ENCODE assay signal across 27 cellular contexts in the genomic region with DNA sequence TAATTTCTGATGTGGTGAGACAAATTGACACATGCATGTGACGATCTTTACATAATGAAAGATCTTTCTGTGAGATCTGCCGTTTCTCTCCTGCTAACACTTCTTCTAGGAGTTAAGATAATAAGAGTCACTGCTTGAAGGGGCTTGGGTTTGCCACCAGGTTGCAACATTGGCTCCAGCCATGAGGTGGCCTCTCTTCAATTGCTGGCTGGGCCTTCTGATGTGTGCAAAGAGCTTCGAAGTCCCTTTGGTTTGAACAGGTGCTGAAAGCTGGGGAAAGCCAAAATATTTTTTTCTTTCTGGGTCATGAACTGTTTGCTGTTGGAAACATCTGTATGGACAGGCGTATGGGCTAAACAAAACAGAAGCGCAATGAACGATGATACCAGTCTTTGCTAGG.
"Had no signal": no experiment of that assay in that cellular context is flagged by ENCODE, and none has a peak within 500 bp of the region (broad histone marks: within the 10 kb centered on the region; RNA-seq: fewer than 3 reads in every experiment).

No MANE protein-coding gene starts in this region.

- H3K36me3 Mint-ChIP-seq: activated CD8-positive, alpha-beta memory T cell treated with anti-CD3 and anti-CD28 coated beads, Interleukin-2, amount 10 ng/mL, durations not matched to agents 7 days and 5 days; activated naive CD4-positive, alpha-beta T cell treated with anti-CD3 and anti-CD28 coated beads, Interleukin-2, amount 50 U/mL, for 72 hours had no signal

- H3K4me1 Mint-ChIP-seq: activated B cell treated with CpG ODN at 0.5 μM for 24 hours; activated CD4-positive, alpha-beta T cell treated with anti-CD3 and anti-CD28 coated beads, Interleukin-2, amount 10 ng/mL, durations not matched to agents 24 days and 14 days; activated CD8-positive, alpha-beta memory T cell treated with anti-CD3 and anti-CD28 coated beads, Interleukin-2, amount 10 ng/mL, durations not matched to agents 7 days and 5 days; activated naive CD8-positive, alpha-beta T cell treated with anti-CD3 and anti-CD28 coated beads, Interleukin-2, amount 50 U/mL, for 24 hours; T-helper 17 cell had no signal

- ATAC-seq: activated CD8-positive, alpha-beta memory T cell treated with anti-CD3 and anti-CD28 coated beads, Interleukin-2, amount 10 ng/mL, durations not matched to agents 7 days and 5 days; activated naive CD4-positive, alpha-beta T cell treated with anti-CD3 and anti-CD28 coated beads, Interleukin-2, amount 50 U/mL, for 72 hours; activated naive CD8-positive, alpha-beta T cell treated with anti-CD3 and anti-CD28 coated beads, Interleukin-2, amount 50 U/mL, for 24 hours; body of pancreas; PC-3; T-helper 17 cell had no signal

- DNase-seq: activated B cell treated with CpG ODN at 0.5 μM for 24 hours; activated CD4-positive, alpha-beta T cell treated with anti-CD3 and anti-CD28 coated beads for 1 hour; activated CD4-positive, alpha-beta T cell treated with anti-CD3 and anti-CD28 coated beads, Interleukin-2, amount 10 ng/mL, durations not matched to agents 24 days and 14 days; activated CD4-positive, alpha-beta T cell treated with anti-CD3 and anti-CD28 coated beads, Interleukin-2, amount 50 U/mL, for 48 hours; activated CD8-positive, alpha-beta memory T cell treated with anti-CD3 and anti-CD28 coated beads, Interleukin-2, amount 10 ng/mL, durations not matched to agents 7 days and 5 days; activated effector memory CD4-positive, alpha-beta T cell treated with Interleukin-2 at 50 U/mL for 16 hours; activated naive CD4-positive, alpha-beta T cell; activated naive CD8-positive, alpha-beta T cell treated with anti-CD3 and anti-CD28 coated beads, Interleukin-2, amount 50 U/mL, for 24 hours; activated T-cell treated with anti-CD3 and anti-CD28 coated beads, Interleukin-2, amount 50 U/mL, for 24 hours; amniotic stem cell; body of pancreas; central memory CD4-positive, alpha-beta T cell; NCI-H1105 treated with DMSO at 0.1 percent for 48 hours; NCI-H1436 treated with DMSO at 0.1 percent for 48 hours; NCI-H187; NCI-H2081; NCI-H446 treated with DMSO at 0.1 percent for 48 hours; NCI-H524 treated with DMSO at 0.1 percent for 48 hours; NCI-H748 treated with DMSO at 0.1 percent for 48 hours; PC-3; SHP77 treated with DMSO at 0.1 percent for 48 hours; T-helper 17 cell; T-helper 9 cell had no signal

- H3K27ac ChIP-seq: ascending aorta, body of pancreas, KMS-11 had no signal

- H3K4me1 ChIP-seq: ascending aorta, body of pancreas had no signal

- H3K27me3 Mint-ChIP-seq: activated B cell treated with CpG ODN at 0.5 μM for 24 hours; activated CD4-positive, alpha-beta T cell treated with anti-CD3 and anti-CD28 coated beads, Interleukin-2, amount 10 ng/mL, durations not matched to agents 24 days and 14 days; activated CD8-positive, alpha-beta memory T cell treated with anti-CD3 and anti-CD28 coated beads, Interleukin-2, amount 10 ng/mL, durations not matched to agents 7 days and 5 days; activated naive CD8-positive, alpha-beta T cell treated with anti-CD3 and anti-CD28 coated beads, Interleukin-2, amount 50 U/mL, for 24 hours; activated T-cell treated with anti-CD3 and anti-CD28 coated beads, Interleukin-2, amount 50 U/mL, for 24 hours; T-helper 17 cell had no signal

- H3K4me3 Mint-ChIP-seq: activated B cell treated with CpG ODN at 0.5 μM for 24 hours; activated CD4-positive, alpha-beta T cell treated with anti-CD3 and anti-CD28 coated beads, Interleukin-2, amount 10 ng/mL, durations not matched to agents 24 days and 14 days; activated CD8-positive, alpha-beta memory T cell treated with anti-CD3 and anti-CD28 coated beads, Interleukin-2, amount 10 ng/mL, durations not matched to agents 7 days and 5 days; activated naive CD8-positive, alpha-beta T cell treated with anti-CD3 and anti-CD28 coated beads, Interleukin-2, amount 50 U/mL, for 24 hours; activated T-cell treated with anti-CD3 and anti-CD28 coated beads, Interleukin-2, amount 50 U/mL, for 24 hours; activated T-helper 1 cell treated with anti-CD3 and anti-CD28 coated beads, Interleukin-12 subunit alpha, Interleukin-12 subunit beta, Interleukin-2, Interleukin-4 antibody, amounts not matched to agents 30 ng/mL and 10 ng/mL and 1 ng/mL, durations not matched to agents 14 hours and 24 hours and 36 hours; T-helper 17 cell had no signal

- H3K4me2 ChIP-seq: KMS-11 had no signal

- H3K36me3 ChIP-seq: ascending aorta had no signal

- H3K27me3 ChIP-seq: ascending aorta, body of pancreas had no signal

- H3K9me3 Mint-ChIP-seq: activated CD4-positive, alpha-beta T cell treated with anti-CD3 and anti-CD28 coated beads, Interleukin-2, amount 10 ng/mL, durations not matched to agents 24 days and 14 days; activated naive CD8-positive, alpha-beta T cell treated with anti-CD3 and anti-CD28 coated beads, Interleukin-2, amount 50 U/mL, for 24 hours; activated T-cell treated with anti-CD3 and anti-CD28 coated beads, Interleukin-2, amount 50 U/mL, for 24 hours; activated T-helper 1 cell treated with anti-CD3 and anti-CD28 coated beads, Interleukin-12 subunit alpha, Interleukin-12 subunit beta, Interleukin-2, Interleukin-4 antibody, amounts not matched to agents 30 ng/mL and 10 ng/mL and 1 ng/mL, durations not matched to agents 14 hours and 24 hours and 36 hours had no signal

- H3K27ac Mint-ChIP-seq: activated B cell treated with CpG ODN at 0.5 μM for 24 hours; activated CD4-positive, alpha-beta T cell treated with anti-CD3 and anti-CD28 coated beads, Interleukin-2, amount 10 ng/mL, durations not matched to agents 24 days and 14 days; activated CD8-positive, alpha-beta memory T cell treated with anti-CD3 and anti-CD28 coated beads, Interleukin-2, amount 10 ng/mL, durations not matched to agents 7 days and 5 days; activated naive CD4-positive, alpha-beta T cell treated with anti-CD3 and anti-CD28 coated beads, Interleukin-2, amount 50 U/mL, for 72 hours; activated naive CD8-positive, alpha-beta T cell treated with anti-CD3 and anti-CD28 coated beads, Interleukin-2, amount 50 U/mL, for 24 hours; activated T-cell treated with anti-CD3 and anti-CD28 coated beads, Interleukin-2, amount 50 U/mL, for 24 hours; activated T-helper 1 cell treated with anti-CD3 and anti-CD28 coated beads, Interleukin-12 subunit alpha, Interleukin-12 subunit beta, Interleukin-2, Interleukin-4 antibody, amounts not matched to agents 30 ng/mL and 10 ng/mL and 1 ng/mL, durations not matched to agents 14 hours and 24 hours and 36 hours; T-helper 17 cell had no signal

- H3K4me3 ChIP-seq: ascending aorta, body of pancreas had no signal

- H3K9ac ChIP-seq: KMS-11 had no signal
